ENCODE assay signal across 8 cellular contexts in genomic region chr22:29727248-29727551, GRCh38. TPM values are rescaled to one million over a fixed set of nuclear protein-coding genes. Genes with fewer than 3 reads are reported as not detected.
DNase-seq lines count a peak whose midpoint lies in the region; TF ChIP-seq lines count a peak whose summit lies in the region.

No MANE protein-coding gene starts in this region.

- CTCF ChIA-PET in activated naive CD4-positive, alpha-beta T cell treated with anti-CD3 and anti-CD28 coated beads, Interleukin-2, amount 10 ng/mL, durations not matched to agents 7 days and 5 days (lab: Charles Lee), result interaction anchor here (1.1 kb wide), 1 partner anchor 79 kb away, joined by 3 read pairs; no protein-coding TSS in a partner anchor

- in situ Hi-C loops in SK-MEL-5 (cut with HindIII; ENCODE audit: low pct_unique_long_range_greater_than_20kb, low sequenced_read_pairs), result no loop called here

- H3K36me3 Mint-ChIP-seq in activated naive CD4-positive, alpha-beta T cell treated with anti-CD3 and anti-CD28 coated beads, Interleukin-2, amount 10 ng/mL, durations not matched to agents 7 days and 5 days, result no peaks in the 10 kb centered on the region
- H3K36me3 Mint-ChIP-seq in glutamatergic neuron (ENCODE audit: unreplicated experiment), result no peaks in the 10 kb centered on the region
- H3K36me3 Mint-ChIP-seq in type B pancreatic cell, result no peaks in the 10 kb centered on the region

- peak; percentile 38 for DNase-seq in activated naive CD4-positive, alpha-beta T cell treated with anti-CD3 and anti-CD28 coated beads, Interleukin-2, amount 10 ng/mL, durations not matched to agents 7 days and 5 days
- no peak for DNase-seq in activated naive CD4-positive, alpha-beta T cell treated with anti-CD3 and anti-CD28 coated beads, Interleukin-2, amount 50 U/mL, for 16 hours
- DNase-seq in SK-MEL-5 (ENCODE audit: low read depth, low spot score) (peak; percentile 44), glutamatergic neuron (peak; percentile 73), type B pancreatic cell (ENCODE audit: extremely low spot score, unreplicated experiment) (no peak), NCI-H2029 (lab: John Stamatoyannopoulos, UW) (no peak), NK-92 (lab: John Stamatoyannopoulos, UW; ENCODE audit: unreplicated experiment) (no peak), foreskin melanocyte (no peak)

- no peak overlapping the region for H3K27ac Mint-ChIP-seq in activated naive CD4-positive, alpha-beta T cell treated with anti-CD3 and anti-CD28 coated beads, Interleukin-2, amount 10 ng/mL, durations not matched to agents 7 days and 5 days
- no peak overlapping the region for H3K27ac Mint-ChIP-seq in glutamatergic neuron (ENCODE audit: unreplicated experiment)
- H3K27ac Mint-ChIP-seq in type B pancreatic cell, result no peak overlapping the region

- no peak overlapping the region for H3K4me3 Mint-ChIP-seq in activated naive CD4-positive, alpha-beta T cell treated with anti-CD3 and anti-CD28 coated beads, Interleukin-2, amount 10 ng/mL, durations not matched to agents 7 days and 5 days
- H3K4me3 Mint-ChIP-seq in glutamatergic neuron (ENCODE audit: unreplicated experiment) (no peak overlapping the region), type B pancreatic cell (no peak overlapping the region)

- TF ChIP-seq CTCF in glutamatergic neuron (IDR thresholded peaks at IDR 0.05; ENCODE audit: partially characterized antibody, unreplicated experiment), result peak; percentile 20
- TF ChIP-seq CTCF in type B pancreatic cell (conservative IDR thresholded peaks at IDR 0.05), result peak; percentile 65

- H3K27me3 Mint-ChIP-seq in activated naive CD4-positive, alpha-beta T cell treated with anti-CD3 and anti-CD28 coated beads, Interleukin-2, amount 10 ng/mL, durations not matched to agents 7 days and 5 days, result peaks cover 57% of the 10 kb centered on the region
- peaks cover 10% of the 10 kb centered on the region for H3K27me3 Mint-ChIP-seq in glutamatergic neuron (ENCODE audit: unreplicated experiment)
- peaks cover 29% of the 10 kb centered on the region for H3K27me3 Mint-ChIP-seq in type B pancreatic cell

- H3K9me3 Mint-ChIP-seq in activated naive CD4-positive, alpha-beta T cell treated with anti-CD3 and anti-CD28 coated beads, Interleukin-2, amount 10 ng/mL, durations not matched to agents 7 days and 5 days, result no peaks in the 10 kb centered on the region
- H3K9me3 Mint-ChIP-seq in glutamatergic neuron (ENCODE audit: unreplicated experiment) (peaks cover 15% of the 10 kb centered on the region), type B pancreatic cell (no peaks in the 10 kb centered on the region)

- no peaks in the 10 kb centered on the region for H3K4me1 Mint-ChIP-seq in activated naive CD4-positive, alpha-beta T cell treated with anti-CD3 and anti-CD28 coated beads, Interleukin-2, amount 10 ng/mL, durations not matched to agents 7 days and 5 days
- H3K4me1 Mint-ChIP-seq in glutamatergic neuron (ENCODE audit: low read depth, unreplicated experiment) (peaks cover 6% of the 10 kb centered on the region), type B pancreatic cell (ENCODE audit: unreplicated experiment) (no peaks in the 10 kb centered on the region)

RNA-seq across cellular contexts. Expression of gene CABP7, which starts 7.4 kb away (rescaled TPM):
- total RNA-seq in SK-MEL-5 (2014; rRNA removed; shearing (Covaris generic)), result 0.13 TPM in 1 of 2 replicates, not detected in the other
- polyA plus RNA-seq in SK-MEL-5 (2015; cell fraction: cytosol; rRNA removed), result not detected in 2 replicates
- not detected in 2 replicates for polyA plus RNA-seq in SK-MEL-5 (2015; cell fraction: nucleus; rRNA removed)
- total RNA-seq in glutamatergic neuron (ENCODE audit: unreplicated experiment), result 14.6 TPM
- total RNA-seq in type B pancreatic cell (ENCODE audit: low replicate concordance), result 1.1 and 1.7 TPM in 2 replicates

RNA-seq across cellular contexts. Expression of gene ZMAT5, which starts 39.6 kb away (rescaled TPM):
- total RNA-seq in SK-MEL-5 (2014; rRNA removed; shearing (Covaris generic)), result 27.7 and 32.7 TPM in 2 replicates
- 30.6 and 37.9 TPM in 2 replicates for polyA plus RNA-seq in SK-MEL-5 (2015; cell fraction: cytosol; rRNA removed)
- polyA plus RNA-seq in SK-MEL-5 (2015; cell fraction: nucleus; rRNA removed), result 3.9 and 18.6 TPM in 2 replicates
- total RNA-seq in glutamatergic neuron (ENCODE audit: unreplicated experiment) (16.9 TPM), type B pancreatic cell (ENCODE audit: low replicate concordance) (19.0 and 19.2 TPM in 2 replicates)

RNA-seq across cellular contexts. Expression of gene UQCR10, which starts 40.0 kb away (rescaled TPM):
- 176 and 198 TPM in 2 replicates for total RNA-seq in SK-MEL-5 (2014; rRNA removed; shearing (Covaris generic))
- polyA plus RNA-seq in SK-MEL-5 (2015; cell fraction: cytosol; rRNA removed), result 69.3 and 85.9 TPM in 2 replicates
- 12.5 and 15.1 TPM in 2 replicates for polyA plus RNA-seq in SK-MEL-5 (2015; cell fraction: nucleus; rRNA removed)
- total RNA-seq in glutamatergic neuron (ENCODE audit: unreplicated experiment) (77.7 TPM), type B pancreatic cell (ENCODE audit: low replicate concordance) (137 and 155 TPM in 2 replicates)

Comparison
In these comparisons a context has a peak if more than half of its experiments do, and no peak if none do; other contexts are left out.
1. DNase-seq: peak in activated naive CD4-positive, alpha-beta T cell treated with anti-CD3 and anti-CD28 coated beads, Interleukin-2, amount 10 ng/mL, durations not matched to agents 7 days and 5 days (single experiment), SK-MEL-5 (single experiment) and glutamatergic neuron (single experiment); none in activated naive CD4-positive, alpha-beta T cell treated with anti-CD3 and anti-CD28 coated beads, Interleukin-2, amount 50 U/mL, for 16 hours (single experiment), type B pancreatic cell (single experiment), NCI-H2029 (single experiment), NK-92 (single experiment) and foreskin melanocyte (single experiment).